In the genomic region with DNA sequence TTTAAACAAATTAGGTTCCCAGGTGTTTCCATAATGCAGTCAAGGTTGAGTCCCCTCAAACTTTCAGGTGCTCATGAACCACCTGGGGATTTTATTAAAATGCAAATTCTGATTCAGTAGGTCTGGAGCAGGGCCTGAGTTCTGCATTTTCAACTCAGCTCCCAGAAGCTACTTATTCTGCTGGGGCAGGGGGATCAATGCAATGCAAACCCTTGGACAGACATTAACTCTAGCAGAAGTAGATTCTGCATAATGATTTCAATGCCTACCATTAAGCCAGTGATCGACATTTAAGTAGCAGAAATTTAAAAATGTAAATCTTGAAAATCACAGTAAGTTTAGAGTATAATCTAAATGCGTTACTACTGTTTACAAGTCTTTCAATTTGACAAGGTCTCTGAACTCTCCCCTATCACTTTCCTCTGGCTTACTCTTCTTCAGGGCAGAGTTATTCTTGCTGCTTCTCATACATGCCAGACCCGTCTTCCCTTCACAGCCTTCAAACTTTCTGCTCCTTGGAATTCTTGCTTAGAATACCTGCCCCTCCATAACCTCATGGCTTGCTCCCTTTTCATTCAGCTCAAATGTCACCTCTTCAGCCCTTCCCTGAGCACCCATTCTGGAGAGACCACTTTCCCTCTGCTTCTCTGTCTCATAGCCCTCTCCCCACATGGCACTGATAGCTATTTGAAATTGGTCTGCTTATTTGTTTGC, we compare ENCODE assay signal across 1 cellular context.
TF ChIP-seq lines count a peak whose summit lies in the region.

No MANE protein-coding gene starts in this region.

TF ChIP-seq in H1, 55 proteins besides CTCF, POLR2A, EP300 and RAD21:
- TF ChIP-seq EZH2 (IDR thresholded peaks at IDR 0.05; ENCODE audit: low read depth, low read length, severe bottlenecking) (no peak), GTF2F1 (IDR thresholded peaks at IDR 0.05; ENCODE audit: borderline replicate concordance, low read depth, low read length) (no peak), RFX5 (IDR thresholded peaks at IDR 0.05; ENCODE audit: borderline replicate concordance, low read depth, low read length) (no peak), TEAD4 (IDR thresholded peaks at IDR 0.05; ENCODE audit: low read depth, low read length) (0 out of 2 replicates have a peak, but pooled peaks have one; percentile 43), SIN3A (conservative IDR thresholded peaks at IDR 0.05 in 1 of 2, IDR thresholded peaks at IDR 0.05 in 1 of 2; ENCODE audit: low read depth in 1 of 2, low read length in 2 of 2) (no peak; a peak in 1 of 4 replicates), CTBP2 (IDR thresholded peaks at IDR 0.05; ENCODE audit: borderline replicate concordance, insufficient read depth, insufficient read length, low read length) (no peak), KDM1A (IDR thresholded peaks at IDR 0.05; ENCODE audit: borderline replicate concordance, low read length) (no peak), ATF2 (IDR thresholded peaks at IDR 0.05; ENCODE audit: low read length) (peak; percentile 34; the same call in 1 of the 2 replicates), POLR2AphosphoS5 (IDR thresholded peaks at IDR 0.05; ENCODE audit: low read depth, low read length) (peak; percentile 47; the same call in 1 of the 2 replicates), TAF7 (optimal IDR thresholded peaks at IDR 0.05; ENCODE audit: borderline replicate concordance, low read depth, low read length) (peak; percentile 80), MAX (IDR thresholded peaks at IDR 0.05) (peak; percentile 40; the same call in 1 of the 2 replicates)
TF ChIP-seq in H1: peak in this region for 5.
